Comparison of ENCODE assay signal across 8 cellular contexts in the genomic region with DNA sequence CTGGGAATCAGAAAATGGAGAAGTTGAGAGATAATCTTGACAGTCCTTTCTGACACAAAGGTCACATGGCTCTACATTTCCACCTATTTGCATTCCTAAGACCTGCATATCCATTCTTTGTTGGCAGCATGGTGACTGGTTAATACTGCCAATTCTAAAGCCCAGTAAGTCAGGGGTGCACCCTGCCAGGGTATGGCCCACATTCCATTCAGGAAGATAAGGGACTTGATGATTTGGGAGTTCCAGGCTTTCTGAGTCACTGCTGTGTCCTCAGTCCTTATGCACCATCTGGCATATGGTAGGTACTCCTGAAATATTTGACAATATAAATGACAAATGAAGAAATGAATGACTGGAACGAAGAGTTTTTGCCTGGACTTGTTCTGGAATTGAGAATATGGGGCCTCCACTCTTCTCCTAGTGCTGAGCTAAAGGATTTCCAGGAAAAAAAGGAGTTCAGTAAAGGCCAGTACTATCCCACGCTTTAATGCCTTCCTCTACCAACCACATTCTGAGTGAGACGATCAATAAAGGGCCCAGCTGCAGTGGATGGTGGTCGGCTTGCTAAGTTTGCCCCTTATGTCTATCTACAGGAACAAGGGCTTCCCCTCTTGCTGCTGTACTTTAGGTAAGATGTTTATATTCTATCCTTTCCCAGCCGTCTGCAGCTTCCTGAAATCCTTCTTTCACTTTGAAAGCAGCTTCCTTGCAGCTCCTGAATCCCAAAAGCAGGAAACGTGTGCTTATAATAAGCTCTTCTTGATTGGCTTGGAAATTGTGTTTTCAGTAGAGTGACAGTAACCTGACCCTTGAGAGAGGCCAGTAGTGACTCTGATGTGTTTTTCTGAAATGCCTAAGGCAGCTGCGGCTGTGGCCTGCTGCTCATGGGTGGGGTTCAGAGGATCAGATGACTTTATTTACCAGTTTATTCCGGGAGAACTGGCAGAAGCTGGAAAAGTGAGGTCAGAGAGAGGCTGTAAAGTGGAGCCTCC. TPM values are rescaled to one million over a fixed set of nuclear protein-coding genes. Genes with fewer than 3 reads are reported as not detected.
DNase-seq lines count a peak whose midpoint lies in the region; ATAC-seq lines count a peak whose summit lies in the region.

No MANE protein-coding gene starts in this region.

- H3K27ac ChIP-seq in skin epidermis = peak overlapping the region in 13 of 21 experiments; percentile 0 to 78 (median 63)

- no peaks in the 10 kb centered on the region for H3K27me3 Mint-ChIP-seq in activated T-cell treated with anti-CD3 and anti-CD28 coated beads, Interleukin-2, amount 50 U/mL, for 24 hours

- no peak overlapping the region for H3K27ac Mint-ChIP-seq in activated T-cell treated with anti-CD3 and anti-CD28 coated beads, Interleukin-2, amount 50 U/mL, for 24 hours

- intact Hi-C loops in Right ventricle myocardium superior (cut with DNase I) = no loop called here

- no peaks in the 10 kb centered on the region for H3K4me1 Mint-ChIP-seq in activated T-cell treated with anti-CD3 and anti-CD28 coated beads, Interleukin-2, amount 50 U/mL, for 24 hours (ENCODE audit: low read depth)

- peak; percentile 85 for ATAC-seq in Right ventricle myocardium superior (ENCODE audit: poor library complexity)

- no peak overlapping the region for H3K4me3 Mint-ChIP-seq in activated T-cell treated with anti-CD3 and anti-CD28 coated beads, Interleukin-2, amount 50 U/mL, for 24 hours

- peak; percentile 45 for DNase-seq in HCEC 1CT
- DNase-seq in SHP77 (lab: John Stamatoyannopoulos, UW) = peak; percentile 70 to 80
- no peak for DNase-seq in Right ventricle myocardium superior
- no peak for DNase-seq in activated T-cell treated with anti-CD3 and anti-CD28 coated beads, Interleukin-2, amount 50 U/mL, for 24 hours
- DNase-seq in putamen (ENCODE audit: low spot score) = no peak
- DNase-seq in superior temporal gyrus (ENCODE audit: extremely low spot score) = no peak
- DNase-seq in activated CD4-positive, CD25-positive, alpha-beta regulatory T cell (lab: John Stamatoyannopoulos, UW) = no peak

- H3K9me3 Mint-ChIP-seq in activated T-cell treated with anti-CD3 and anti-CD28 coated beads, Interleukin-2, amount 50 U/mL, for 24 hours = no peaks in the 10 kb centered on the region

- no peaks in the 10 kb centered on the region for H3K36me3 Mint-ChIP-seq in activated T-cell treated with anti-CD3 and anti-CD28 coated beads, Interleukin-2, amount 50 U/mL, for 24 hours (ENCODE audit: low read depth)

- H3K4me3 ChIP-seq in skin epidermis = no peak overlapping the region

RNA-seq across cellular contexts. Expression of a gene that starts 31.9 kb away (rescaled TPM):
- 4.7 TPM for total RNA-seq in Right ventricle myocardium superior

RNA-seq across cellular contexts. Expression of a gene that starts 32.3 kb away (rescaled TPM):
- total RNA-seq in Right ventricle myocardium superior = 17.4 TPM

Comparison
In these comparisons a context has a peak if more than half of its experiments do, and no peak if none do; other contexts are left out.
1. DNase-seq: peak in HCEC 1CT (single experiment) and SHP77 (2 of 2); none in Right ventricle myocardium superior (single experiment), activated T-cell treated with anti-CD3 and anti-CD28 coated beads, Interleukin-2, amount 50 U/mL, for 24 hours (single experiment), putamen (single experiment), superior temporal gyrus (single experiment) and activated CD4-positive, CD25-positive, alpha-beta regulatory T cell (0 of 4).